11 cellular contexts compared by ENCODE assay signal in the genomic region with DNA sequence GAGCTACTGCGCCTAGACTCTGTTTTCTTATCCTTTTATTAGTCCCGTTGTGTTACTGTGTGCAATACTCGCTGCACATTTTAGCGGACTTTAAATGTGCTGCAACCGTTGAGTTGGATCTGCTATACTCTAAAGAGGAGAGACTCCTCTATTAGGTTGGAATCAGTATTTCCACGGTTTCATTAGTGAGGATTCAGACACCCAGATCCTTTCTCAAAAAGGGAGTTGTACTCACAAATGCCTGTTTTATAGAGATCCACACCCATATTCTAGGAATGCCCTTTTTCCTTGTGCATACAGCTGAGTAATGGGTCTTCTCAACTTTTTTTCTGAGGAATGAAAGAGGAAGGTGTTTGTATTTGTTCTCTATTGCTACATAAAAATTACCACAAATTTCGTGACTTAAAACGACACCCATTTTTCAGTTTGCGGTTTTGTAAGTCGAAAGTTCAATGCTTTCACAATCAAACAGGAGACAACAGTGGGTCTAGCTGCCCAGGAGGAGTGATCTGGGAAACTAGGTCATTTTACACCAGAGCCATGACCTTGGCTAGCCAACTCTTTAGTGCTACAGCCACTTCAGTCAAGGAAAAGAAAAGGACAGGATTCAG. TPM values are rescaled to one million over a fixed set of nuclear protein-coding genes. Genes with fewer than 3 reads are reported as not detected.
DNase-seq lines count a peak whose midpoint lies in the region; ATAC-seq, FAIRE-seq and TF ChIP-seq lines count a peak whose summit lies in the region.
"Had no signal": no experiment of that assay in that cellular context is flagged by ENCODE, and none has a peak within 500 bp of the region (broad histone marks: within the 10 kb centered on the region; RNA-seq: fewer than 3 reads in every experiment).

No MANE protein-coding gene starts in this region.

- POLR2A ChIA-PET in GM12878 (lab: Charles Lee) = interaction anchor here (0.5 to 0.6 kb wide), 3 partner anchors 114 to 1971 kb away, joined by 3 to 6 read pairs (median 5); no protein-coding TSS in a partner anchor

- no peak for TF ChIP-seq POLR2A in GM12878 (IDR thresholded peaks at IDR 0.05; ENCODE audit: low read depth, low read length)

- H2AFZ ChIP-seq in GM12878 (ENCODE audit: control insufficient read depth, low read depth, low read length) = no peak overlapping the region

- ATAC-seq in natural killer cell treated with Interleukin-12 subunit alpha and Interleukin-12 subunit beta and Interleukin-15 and Interleukin-18, amount 100 ng/mL, for 72 hours = peak; percentile 68 to 78
- ATAC-seq in natural killer cell = no peak
- peak; percentile 95 for ATAC-seq in HG03565 (IDR thresholded peaks at IDR 0.05; ENCODE audit: unreplicated experiment)
- ATAC-seq in GM12878 = peak; percentile 86
- ATAC-seq: stimulated activated effector memory CD8-positive, alpha-beta T cell treated with anti-CD3 and anti-CD28 coated beads, Interleukin-12 subunit alpha, Interleukin-12 subunit beta, amount 100 ng/mL, for 72 hours had no signal

- BruUV-seq in GM12878 (replicated peaks; lab: Mats Ljungman, UMichigan) = no TSS peak

- RAD21 ChIA-PET in GM12878 (lab: Charles Lee; ENCODE audit: unreplicated experiment) = interaction anchor here (0.7 to 1.5 kb wide), 4 partner anchors 116 to 165 kb away, joined by 3 to 4 read pairs (median 3); no protein-coding TSS in a partner anchor

- H3K27me3 Mint-ChIP-seq in natural killer cell treated with Interleukin-12 subunit alpha and Interleukin-12 subunit beta and Interleukin-15 and Interleukin-18, amount 100 ng/mL, for 72 hours = peaks cover 13 to 27% of the 10 kb centered on the region in 2 donors
- H3K27me3 Mint-ChIP-seq in natural killer cell (ENCODE audit: low read depth in 2 of 2) = peaks cover 0 to 9% of the 10 kb centered on the region in 2 donors
- H3K27me3 Mint-ChIP-seq in progenitor cell of endocrine pancreas = no peaks in the 10 kb centered on the region

- H3K4me1 Mint-ChIP-seq in natural killer cell treated with Interleukin-12 subunit alpha and Interleukin-12 subunit beta and Interleukin-15 and Interleukin-18, amount 100 ng/mL, for 72 hours (ENCODE audit: low read depth in 2 of 2) = peaks cover 6 to 10% of the 10 kb centered on the region in 2 donors
- H3K4me1 Mint-ChIP-seq in natural killer cell (peaks cover 0 to 6% of the 10 kb centered on the region in 2 donors), progenitor cell of endocrine pancreas (ENCODE audit: low read depth) (no peaks in the 10 kb centered on the region)
- H3K4me1 Mint-ChIP-seq: stimulated activated effector memory CD8-positive, alpha-beta T cell treated with anti-CD3 and anti-CD28 coated beads, Interleukin-12 subunit alpha, Interleukin-12 subunit beta, amount 100 ng/mL, for 72 hours had no signal

- 50% methylated on average over 10 of the region's 10 CpGs for WGBS in GM12878 (ENCODE audit: insufficient coverage, insufficient replicate concordance, low lambda C conversion rate, missing lambda C conversion rate)

- H3K36me3 ChIP-seq in GM12878 (ENCODE audit: control insufficient read depth in 2 of 2, insufficient read depth in 2 of 2, low read length in 1 of 2) = no peaks in the 10 kb centered on the region

- H3K4me2 ChIP-seq in GM12878 (ENCODE audit: control insufficient read depth, insufficient read depth) = peak overlapping the region; percentile 57; the same call in 1 of the 2 replicates

- peak overlapping the region; percentile 38 to 44 for H3K27ac Mint-ChIP-seq in natural killer cell treated with Interleukin-12 subunit alpha and Interleukin-12 subunit beta and Interleukin-15 and Interleukin-18, amount 100 ng/mL, for 72 hours
- H3K27ac Mint-ChIP-seq in natural killer cell (no peak overlapping the region), progenitor cell of endocrine pancreas (no peak overlapping the region)
- H3K27ac Mint-ChIP-seq: activated naive CD8-positive, alpha-beta T cell; stimulated activated effector memory CD8-positive, alpha-beta T cell treated with anti-CD3 and anti-CD28 coated beads, Interleukin-12 subunit alpha, Interleukin-12 subunit beta, amount 100 ng/mL, for 72 hours; T-helper 2 cell treated with Interferon-gamma antibody and Interleukin-4, amounts not matched to agents 5 μg/mL and 100 μg/mL, for 36 hours had no signal

- H3K4me3 ChIP-seq in GM12878 = no peak overlapping the region

- no peaks in the 10 kb centered on the region for H3K9me3 ChIP-seq in GM12878 (replicated peaks; ENCODE audit: control insufficient read depth, insufficient read depth, low read length)

- no peak for TF ChIP-seq CTCF in natural killer cell (IDR thresholded peaks at IDR 0.05)
- TF ChIP-seq CTCF in GM12878 (IDR thresholded peaks at IDR 0.05 in 2 of 3, conservative IDR thresholded peaks at IDR 0.05 in 1 of 3; ENCODE audit: control insufficient read depth in 2 of 3, extremely low read depth in 1 of 3, insufficient read depth in 1 of 3, low read depth in 3 of 3, low read length in 3 of 3) = no peak
- TF ChIP-seq CTCF in progenitor cell of endocrine pancreas (IDR thresholded peaks at IDR 0.05; ENCODE audit: unreplicated experiment) = no peak

- peak; percentile 58 to 62; a peak in 3 of 4 replicates for TF ChIP-seq EP300 in GM12878 (IDR thresholded peaks at IDR 0.05; ENCODE audit: borderline replicate concordance in 1 of 2, control insufficient read depth in 1 of 2, low read depth in 2 of 2, low read length in 2 of 2)

- intact Hi-C loops in natural killer cell (cut with micrococcal nuclease) = no loop called here
- intact Hi-C loops in GM12878 (cut with micrococcal nuclease; ENCODE audit: unreplicated experiment) = no loop called here

- DNase-seq in natural killer cell treated with Interleukin-12 subunit alpha and Interleukin-12 subunit beta and Interleukin-15 and Interleukin-18, amount 100 ng/mL, for 72 hours (ENCODE audit: low spot score) = no peak
- DNase-seq in natural killer cell (no peak), GM12878 (ENCODE audit: low read depth, low spot score) (peak; percentile 39), hepatic stellate cell (ENCODE audit: low spot score) (no peak), NCI-H2081 treated with DMSO at 0.1 percent for 48 hours (lab: John Stamatoyannopoulos, UW) (no peak), progenitor cell of endocrine pancreas (ENCODE audit: low spot score, unreplicated experiment) (no peak)
- no peak for DNase-seq in stimulated activated CD4-positive, alpha-beta T cell treated with anti-CD3 and anti-CD28 coated beads, Interleukin-12 subunit alpha, Interleukin-12 subunit beta, amount 100 ng/mL, for 4 hours

- H3K9me3 Mint-ChIP-seq in natural killer cell treated with Interleukin-12 subunit alpha and Interleukin-12 subunit beta and Interleukin-15 and Interleukin-18, amount 100 ng/mL, for 72 hours = no peaks in the 10 kb centered on the region
- H3K9me3 Mint-ChIP-seq in natural killer cell = no peaks in the 10 kb centered on the region
- H3K9me3 Mint-ChIP-seq in progenitor cell of endocrine pancreas (ENCODE audit: low read depth) = peaks cover 7% of the 10 kb centered on the region
- H3K9me3 Mint-ChIP-seq: stimulated activated effector memory CD8-positive, alpha-beta T cell treated with anti-CD3 and anti-CD28 coated beads, Interleukin-12 subunit alpha, Interleukin-12 subunit beta, amount 100 ng/mL, for 72 hours; T-helper 2 cell treated with Interferon-gamma antibody and Interleukin-4, amounts not matched to agents 5 μg/mL and 100 μg/mL, for 36 hours had no signal

- peak overlapping the region; percentile 69 for H3K4me3 Mint-ChIP-seq in natural killer cell treated with Interleukin-12 subunit alpha and Interleukin-12 subunit beta and Interleukin-15 and Interleukin-18, amount 100 ng/mL, for 72 hours
- H3K4me3 Mint-ChIP-seq in natural killer cell = no peak overlapping the region
- H3K4me3 Mint-ChIP-seq in progenitor cell of endocrine pancreas (ENCODE audit: low read depth) = no peak overlapping the region
- H3K4me3 Mint-ChIP-seq: activated naive CD8-positive, alpha-beta T cell; stimulated activated effector memory CD8-positive, alpha-beta T cell treated with anti-CD3 and anti-CD28 coated beads, Interleukin-12 subunit alpha, Interleukin-12 subunit beta, amount 100 ng/mL, for 72 hours; T-helper 2 cell treated with Interferon-gamma antibody and Interleukin-4, amounts not matched to agents 5 μg/mL and 100 μg/mL, for 36 hours had no signal

- TF ChIP-seq RAD21 in GM12878 (IDR thresholded peaks at IDR 0.05; ENCODE audit: insufficient read depth, low read depth, low read length) = no peak

- H3K4me1 ChIP-seq in GM12878 (ENCODE audit: control insufficient read depth, insufficient read depth, low read length) = peaks cover 8% of the 10 kb centered on the region

- in situ Hi-C loops in GM12878 (cut with MboI) = no loop called here

- H3K79me2 ChIP-seq in GM12878 (ENCODE audit: control insufficient read depth, insufficient read depth, low read length) = no peaks in the 10 kb centered on the region

- SMC1A ChIA-PET in GM12878 (lab: Charles Lee; ENCODE audit: uncharacterized antibody, unreplicated experiment) = interaction anchor here (0.7 to 1.0 kb wide), 3 partner anchors 10 to 502 kb away, joined by 3 read pairs; no protein-coding TSS in a partner anchor

- CTCF ChIA-PET in GM12878 (lab: Yijun Ruan, JAX) = interaction anchor here (0.8 to 1.6 kb wide), 3 partner anchors 210 to 225 kb away, joined by 3 to 6 read pairs (median 3); no protein-coding TSS in a partner anchor

- H3K36me3 Mint-ChIP-seq in natural killer cell treated with Interleukin-12 subunit alpha and Interleukin-12 subunit beta and Interleukin-15 and Interleukin-18, amount 100 ng/mL, for 72 hours = no peaks in the 10 kb centered on the region
- no peaks in the 10 kb centered on the region for H3K36me3 Mint-ChIP-seq in natural killer cell
- H3K36me3 Mint-ChIP-seq in progenitor cell of endocrine pancreas (ENCODE audit: insufficient read depth) = no peaks in the 10 kb centered on the region
- H3K36me3 Mint-ChIP-seq: stimulated activated effector memory CD8-positive, alpha-beta T cell treated with anti-CD3 and anti-CD28 coated beads, Interleukin-12 subunit alpha, Interleukin-12 subunit beta, amount 100 ng/mL, for 72 hours had no signal

- H4K20me1 ChIP-seq in GM12878 (ENCODE audit: control insufficient read depth, insufficient read depth) = no peaks in the 10 kb centered on the region

- peak; percentile 47 for FAIRE-seq in GM12878 (lab: Jason Lieb, UNC)

- H3K27me3 ChIP-seq in GM12878 (replicated peaks in 1 of 2; ENCODE audit: control insufficient read depth in 2 of 2, insufficient read depth in 2 of 2, low read length in 1 of 2) = no peaks in the 10 kb centered on the region

- H3K9ac ChIP-seq in GM12878 (ENCODE audit: control insufficient read depth, insufficient read depth, low read length) = no peak overlapping the region

- no peak overlapping the region for H3K27ac ChIP-seq in GM12878 (ENCODE audit: control insufficient read depth, insufficient read depth)

RNA-seq across cellular contexts. Expression of gene SLC44A1, which starts 52.8 kb away (rescaled TPM):
- 1 to 10 TPM; 6.5 to 8.4 TPM for total RNA-seq in natural killer cell treated with Interleukin-12 subunit alpha and Interleukin-12 subunit beta and Interleukin-15 and Interleukin-18, amount 100 ng/mL, for 72 hours
- 1 to 10 TPM; 7.1 to 8.3 (median 7.9) TPM for total RNA-seq in natural killer cell
- total RNA-seq in GM12878 (2013; cell fraction: nucleolus; rRNA removed) = 21.4 and 23.9 TPM in 2 replicates
- total RNA-seq in GM12878 (2014; rRNA removed) = 14.4 and 15.4 TPM in 2 replicates
- total RNA-seq in GM12878 (2014; rRNA removed; fragmentation: Illumina TruSeq; extraction: Trizol) = 13.4 TPM in 2 replicates
- total RNA-seq in GM12878 (2021) = 21.2 and 22.6 TPM in 2 replicates
- polyA plus RNA-seq in GM12878 (2011; ENCODE audit: low read depth) = 9.2 TPM
- 11.5 and 14.5 TPM in 2 replicates for polyA plus RNA-seq in GM12878 (2011; rRNA removed)
- polyA plus RNA-seq in GM12878 (2011; cell fraction: cytosol; rRNA removed) = 9.0 and 10.3 TPM in 2 replicates
- polyA plus RNA-seq in GM12878 (2011; cell fraction: nucleus; rRNA removed) = 3.5 and 4.3 TPM in 2 replicates
- 9.1 and 12.0 TPM in 2 replicates for polyA plus RNA-seq in GM12878 (2012)
- polyA plus RNA-seq in GM12878 (2014; fragmentation: Illumina TruSeq; extraction: Trizol) = 13.3 and 15.0 TPM in 2 replicates
- polyA plus RNA-seq in GM12878 (2014; fragmentation: Nextera tagmentation; extraction: Ambion mirVana) = 1 to 10 TPM; 5.0 to 5.2 TPM
- polyA plus RNA-seq in GM12878 (2014; rRNA removed) = 9.5 and 11.5 TPM in 2 replicates
- polyA plus RNA-seq in GM12878 (2016; fragmentation: Nextera tagmentation; extraction: Ambion mirVana) = 10 to 100 TPM in 1 of 2 experiments, 1 to 10 TPM in 1; 2.4 to 15.6 TPM
- 27.1 and 32.2 TPM in 2 replicates for polyA minus RNA-seq in GM12878 (2011; rRNA and poly(A)+ RNA removed)
- 6.1 and 8.7 TPM in 2 replicates for polyA minus RNA-seq in GM12878 (2011; cell fraction: cytosol; rRNA and poly(A)+ RNA removed)
- polyA minus RNA-seq in GM12878 (2011; cell fraction: nucleus; rRNA and poly(A)+ RNA removed) = 4.8 and 7.1 TPM in 2 replicates
- total RNA-seq in progenitor cell of endocrine pancreas = 48.7 and 53.5 TPM in 2 replicates

Comparison
In these comparisons a context has a peak if more than half of its experiments do, and no peak if none do; other contexts are left out.
1. ATAC-seq: peak in natural killer cell treated with Interleukin-12 subunit alpha and Interleukin-12 subunit beta and Interleukin-15 and Interleukin-18, amount 100 ng/mL, for 72 hours (2 of 2), HG03565 (single experiment) and GM12878 (single experiment); none in natural killer cell (0 of 3).
2. H3K27ac Mint-ChIP-seq: peak in natural killer cell treated with Interleukin-12 subunit alpha and Interleukin-12 subunit beta and Interleukin-15 and Interleukin-18, amount 100 ng/mL, for 72 hours (2 of 2); none in natural killer cell (0 of 2) and progenitor cell of endocrine pancreas (single experiment).